ENCODE assay signal across 5 cellular contexts in genomic region chr3:8691295-8691694, GRCh38. TPM values are rescaled to one million over a fixed set of nuclear protein-coding genes. Genes with fewer than 3 reads are reported as not detected.
"Had no signal": no experiment of that assay in that cellular context is flagged by ENCODE, and none has a peak within 500 bp of the region (broad histone marks: within the 10 kb centered on the region; RNA-seq: fewer than 3 reads in every experiment).

No MANE protein-coding gene starts in this region.

RNA-seq across cellular contexts. Expression of gene CAV3, which starts 42.3 kb away (rescaled TPM):
- total RNA-seq: MCF 10A, NCI-H460, OCI-LY7, RPMI7951, SK-MEL-5 had no signal

RNA-seq across cellular contexts. Expression of gene SSUH2, which starts 46.7 kb away (rescaled TPM):
- total RNA-seq: SK-MEL-5 had no signal
